Comparison of ENCODE assay signal across 8 cellular contexts in genomic region chr12:54280401-54281260, GRCh38. TPM values are rescaled to one million over a fixed set of nuclear protein-coding genes. Genes with fewer than 3 reads are reported as not detected.
DNase-seq lines count a peak whose midpoint lies in the region; ATAC-seq, FAIRE-seq and TF ChIP-seq lines count a peak whose summit lies in the region.

HNRNPA1 (plus strand) TSS chr12:54280726; CDS start chr12:54280808, 82 bp downstream.

- peaks cover 42% of the 10 kb centered on the region for H4K20me1 ChIP-seq in hepatocyte (ENCODE audit: insufficient read depth, poor library complexity, severe bottlenecking)

- no peaks in the 10 kb centered on the region for H3K36me3 ChIP-seq in hepatocyte (replicated peaks; ENCODE audit: insufficient read depth, low read depth)

- no peak within 1 kb of the TSS for H2AFZ ChIP-seq in hepatocyte

- no peaks in the 10 kb centered on the region for H3K9me3 ChIP-seq in hepatocyte (ENCODE audit: low read depth)

- FAIRE-seq in GM18507 (lab: Jason Lieb, UNC): peak; percentile 97

- H3K4me3 ChIP-seq in hepatocyte: peak within 1 kb of the TSS; percentile 58

- H3K9me2 ChIP-seq in hepatocyte (replicated peaks; ENCODE audit: insufficient read depth): no peaks in the 10 kb centered on the region

- peak within 1 kb of the TSS; percentile 94 for H3K4me2 ChIP-seq in hepatocyte

- TF ChIP-seq CTCF in hepatocyte (IDR thresholded peaks at IDR 0.05; ENCODE audit: poor library complexity): no peak

- peak; percentile 81 for ATAC-seq in HG02973 (IDR thresholded peaks at IDR 0.05; ENCODE audit: unreplicated experiment)

- DNase-seq in GM18507 (ENCODE audit: extremely low spot score, insufficient read length, low read depth): peak; percentile 83
- peak; percentile 98 for DNase-seq in NCI-H2029 treated with DMSO at 0.1 percent for 48 hours (lab: John Stamatoyannopoulos, UW)
- DNase-seq in T-helper 9 cell: peak; percentile 82
- DNase-seq in astrocyte of the hippocampus (ENCODE audit: low read depth, low spot score): peak; percentile 99
- DNase-seq in hepatocyte (ENCODE audit: low spot score): peak; percentile 99
- peak; percentile 100 for DNase-seq in renal cortical epithelial cell (ENCODE audit: low read depth)
- no peak for DNase-seq in cortex of kidney (lab: John Stamatoyannopoulos, UW)

- no peaks in the 10 kb centered on the region for H3K27me3 ChIP-seq in hepatocyte

- WGBS in hepatocyte (ENCODE audit: low lambda C conversion rate, missing lambda C conversion rate): 1% methylated on average over 51 of the region's 51 CpGs

- H3K4me1 ChIP-seq in hepatocyte (ENCODE audit: insufficient read depth): peaks cover 37% of the 10 kb centered on the region

- peak within 1 kb of the TSS; percentile 92 for H3K27ac ChIP-seq in hepatocyte

- peaks cover 77% of the 10 kb centered on the region for H3K79me2 ChIP-seq in hepatocyte

RNA-seq across cellular contexts. Expression of gene HNRNPA1, which starts in this region (rescaled TPM):
- 467 and 721 TPM in 2 replicates for total RNA-seq in hepatocyte
- polyA plus RNA-seq in hepatocyte: 482 and 531 TPM in 2 replicates
- 324 and 386 TPM in 2 replicates for total RNA-seq in renal cortical epithelial cell
